In the genomic region with DNA sequence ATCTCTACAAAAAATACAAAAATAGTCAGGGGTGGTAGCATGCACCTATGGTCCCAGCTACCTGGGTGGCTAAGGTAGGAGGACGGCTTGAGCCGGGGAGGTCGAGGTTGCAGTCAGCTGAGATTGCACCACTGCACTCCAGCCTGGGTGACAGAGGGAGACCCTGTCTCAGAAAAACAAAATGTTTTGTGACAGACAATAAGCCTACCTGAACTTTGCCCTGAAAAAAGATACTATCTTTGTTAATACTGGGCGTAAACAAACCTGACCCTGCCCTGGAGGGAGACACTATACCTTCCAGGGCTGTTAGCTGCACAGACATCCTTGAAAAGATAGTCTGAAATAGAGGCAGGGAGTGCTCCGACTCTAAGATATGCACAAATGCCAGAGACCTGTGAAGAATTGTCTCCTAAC, we compare ENCODE assay signal across 1 cellular context.
A peak's percentile ranks its signal among the peaks of the same experiment; 100 is the strongest.
TF ChIP-seq lines count a peak whose summit lies in the region.

No MANE protein-coding gene starts in this region.

TF ChIP-seq in HepG2, 621 proteins besides CTCF, POLR2A, EP300 and RAD21 (continued from another document and continues in another):
- no peak for TF ChIP-seq UBTF (CRISPR knock-in tag; IDR thresholded peaks at IDR 0.05)
- TF ChIP-seq BCL6 (CRISPR knock-in tag; IDR thresholded peaks at IDR 0.05) = peak; percentile 96
- no peak for TF ChIP-seq ZNF589 (CRISPR knock-in tag; conservative IDR thresholded peaks at IDR 0.05)
- no peak for TF ChIP-seq PRDM4 (CRISPR knock-in tag; IDR thresholded peaks at IDR 0.05; ENCODE audit: borderline replicate concordance)
- no peak for TF ChIP-seq ONECUT2 (CRISPR knock-in tag; IDR thresholded peaks at IDR 0.05)
- TF ChIP-seq, protein P1, sequence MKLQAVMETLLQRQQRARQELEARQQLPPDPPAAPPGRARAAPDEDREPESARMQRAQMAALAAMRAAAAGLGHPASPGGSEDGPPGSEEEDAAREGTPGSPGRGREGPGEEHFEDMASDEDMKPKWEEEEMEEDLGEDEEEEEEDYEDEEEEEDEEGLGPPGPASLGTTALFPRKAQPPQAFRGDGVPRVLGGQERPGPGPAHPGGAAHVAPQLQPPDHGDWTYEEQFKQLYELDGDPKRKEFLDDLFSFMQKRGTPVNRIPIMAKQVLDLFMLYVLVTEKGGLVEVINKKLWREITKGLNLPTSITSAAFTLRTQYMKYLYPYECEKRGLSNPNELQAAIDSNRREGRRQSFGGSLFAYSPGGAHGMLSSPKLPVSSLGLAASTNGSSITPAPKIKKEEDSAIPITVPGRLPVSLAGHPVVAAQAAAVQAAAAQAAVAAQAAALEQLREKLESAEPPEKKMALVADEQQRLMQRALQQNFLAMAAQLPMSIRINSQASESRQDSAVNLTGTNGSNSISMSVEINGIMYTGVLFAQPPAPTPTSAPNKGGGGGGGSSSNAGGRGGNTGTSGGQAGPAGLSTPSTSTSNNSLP (IDR thresholded peaks at IDR 0.05; ENCODE audit: low read depth, low read length) = no peak
- TF ChIP-seq, protein P2, sequence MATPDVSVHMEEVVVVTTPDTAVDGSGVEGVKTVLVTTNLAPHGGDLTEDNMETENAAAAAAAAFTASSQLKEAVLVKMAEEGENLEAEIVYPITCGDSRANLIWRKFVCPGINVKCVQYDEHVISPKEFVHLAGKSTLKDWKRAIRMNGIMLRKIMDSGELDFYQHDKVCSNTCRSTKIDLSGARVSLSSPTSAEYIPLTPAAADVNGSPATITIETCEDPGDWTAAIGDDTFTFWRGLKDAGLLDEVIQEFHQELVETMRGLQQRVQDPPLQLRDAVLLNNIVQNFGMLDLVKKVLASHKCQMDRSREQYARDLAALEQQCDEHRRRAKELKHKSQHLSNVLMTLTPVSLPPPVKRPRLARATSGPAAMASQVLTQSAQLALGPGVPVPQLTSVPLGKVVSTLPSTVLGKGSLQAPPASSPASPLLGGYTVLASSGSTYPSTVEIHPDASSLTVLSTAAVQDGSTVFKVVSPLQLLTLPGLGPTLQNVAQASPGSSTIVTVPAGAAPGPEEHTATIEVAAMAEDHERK (CRISPR knock-in tag; IDR thresholded peaks at IDR 0.05; ENCODE audit: low read depth) = no peak
- TF ChIP-seq RXRA (CRISPR knock-in tag; IDR thresholded peaks at IDR 0.05) = peak; percentile 79; the same call in 1 of the 2 replicates
- no peak for TF ChIP-seq ZNF124 (CRISPR knock-in tag; IDR thresholded peaks at IDR 0.05)
- no peak for TF ChIP-seq ZSCAN22 (CRISPR knock-in tag; IDR thresholded peaks at IDR 0.05)
- no peak for TF ChIP-seq CBFB (CRISPR knock-in tag; IDR thresholded peaks at IDR 0.05)
- 0 out of 2 replicates have a peak, but pooled peaks have one; percentile 41 for TF ChIP-seq MAX (IDR thresholded peaks at IDR 0.05)
- TF ChIP-seq CEBPB (IDR thresholded peaks at IDR 0.05; ENCODE audit: borderline replicate concordance, low read depth, low read length) = peak; percentile 45; the same call in 1 of the 2 replicates
- no peak for TF ChIP-seq FOXP1 (IDR thresholded peaks at IDR 0.05)
- peak; percentile 87 for TF ChIP-seq FOXP1 (CRISPR knock-in tag; IDR thresholded peaks at IDR 0.05)
- TF ChIP-seq, protein P3, sequence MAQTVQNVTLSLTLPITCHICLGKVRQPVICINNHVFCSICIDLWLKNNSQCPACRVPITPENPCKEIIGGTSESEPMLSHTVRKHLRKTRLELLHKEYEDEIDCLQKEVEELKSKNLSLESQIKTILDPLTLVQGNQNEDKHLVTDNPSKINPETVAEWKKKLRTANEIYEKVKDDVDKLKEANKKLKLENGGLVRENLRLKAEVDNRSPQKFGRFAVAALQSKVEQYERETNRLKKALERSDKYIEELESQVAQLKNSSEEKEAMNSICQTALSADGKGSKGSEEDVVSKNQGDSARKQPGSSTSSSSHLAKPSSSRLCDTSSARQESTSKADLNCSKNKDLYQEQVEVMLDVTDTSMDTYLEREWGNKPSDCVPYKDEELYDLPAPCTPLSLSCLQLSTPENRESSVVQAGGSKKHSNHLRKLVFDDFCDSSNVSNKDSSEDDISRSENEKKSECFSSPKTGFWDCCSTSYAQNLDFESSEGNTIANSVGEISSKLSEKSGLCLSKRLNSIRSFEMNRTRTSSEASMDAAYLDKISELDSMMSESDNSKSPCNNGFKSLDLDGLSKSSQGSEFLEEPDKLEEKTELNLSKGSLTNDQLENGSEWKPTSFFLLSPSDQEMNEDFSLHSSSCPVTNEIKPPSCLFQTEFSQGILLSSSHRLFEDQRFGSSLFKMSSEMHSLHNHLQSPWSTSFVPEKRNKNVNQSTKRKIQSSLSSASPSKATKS (CRISPR knock-in tag; IDR thresholded peaks at IDR 0.05) = no peak
- TF ChIP-seq HHEX (CRISPR knock-in tag; IDR thresholded peaks at IDR 0.05) = peak; percentile 42; the same call in 1 of the 2 replicates
- no peak for TF ChIP-seq KLF15 (CRISPR knock-in tag; IDR thresholded peaks at IDR 0.05; ENCODE audit: borderline replicate concordance)
- TF ChIP-seq TRIM22 (IDR thresholded peaks at IDR 0.05) = no peak
- no peak for TF ChIP-seq SP2 (CRISPR knock-in tag; IDR thresholded peaks at IDR 0.05)
- no peak for TF ChIP-seq U2AF2 (IDR thresholded peaks at IDR 0.05; ENCODE audit: low read depth, low read length)
- TF ChIP-seq PTBP1 (IDR thresholded peaks at IDR 0.05; ENCODE audit: low read depth, low read length, poor library complexity, severe bottlenecking) = no peak
- no peak for TF ChIP-seq ZBTB21 (CRISPR knock-in tag; IDR thresholded peaks at IDR 0.05)
- no peak for TF ChIP-seq ZBTB42 (CRISPR knock-in tag; IDR thresholded peaks at IDR 0.05)
- TF ChIP-seq KLF12 (CRISPR knock-in tag; IDR thresholded peaks at IDR 0.05; ENCODE audit: borderline replicate concordance) = no peak
- TF ChIP-seq ATM (IDR thresholded peaks at IDR 0.05; ENCODE audit: borderline replicate concordance) = no peak
- TF ChIP-seq ZNF530 (CRISPR knock-in tag; IDR thresholded peaks at IDR 0.05; ENCODE audit: low read depth) = no peak
- TF ChIP-seq, protein P4, sequence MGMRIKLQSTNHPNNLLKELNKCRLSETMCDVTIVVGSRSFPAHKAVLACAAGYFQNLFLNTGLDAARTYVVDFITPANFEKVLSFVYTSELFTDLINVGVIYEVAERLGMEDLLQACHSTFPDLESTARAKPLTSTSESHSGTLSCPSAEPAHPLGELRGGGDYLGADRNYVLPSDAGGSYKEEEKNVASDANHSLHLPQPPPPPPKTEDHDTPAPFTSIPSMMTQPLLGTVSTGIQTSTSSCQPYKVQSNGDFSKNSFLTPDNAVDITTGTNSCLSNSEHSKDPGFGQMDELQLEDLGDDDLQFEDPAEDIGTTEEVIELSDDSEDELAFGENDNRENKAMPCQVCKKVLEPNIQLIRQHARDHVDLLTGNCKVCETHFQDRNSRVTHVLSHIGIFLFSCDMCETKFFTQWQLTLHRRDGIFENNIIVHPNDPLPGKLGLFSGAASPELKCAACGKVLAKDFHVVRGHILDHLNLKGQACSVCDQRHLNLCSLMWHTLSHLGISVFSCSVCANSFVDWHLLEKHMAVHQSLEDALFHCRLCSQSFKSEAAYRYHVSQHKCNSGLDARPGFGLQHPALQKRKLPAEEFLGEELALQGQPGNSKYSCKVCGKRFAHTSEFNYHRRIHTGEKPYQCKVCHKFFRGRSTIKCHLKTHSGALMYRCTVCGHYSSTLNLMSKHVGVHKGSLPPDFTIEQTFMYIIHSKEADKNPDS (CRISPR knock-in tag; IDR thresholded peaks at IDR 0.05) = peak; percentile 77; the same call in 1 of the 2 replicates
- no peak for TF ChIP-seq NCOA5 (CRISPR knock-in tag; IDR thresholded peaks at IDR 0.05)
- TF ChIP-seq ZNF101 (CRISPR knock-in tag; IDR thresholded peaks at IDR 0.05; ENCODE audit: borderline replicate concordance, low read depth) = no peak
- no peak for TF ChIP-seq ZNF670 (CRISPR knock-in tag; IDR thresholded peaks at IDR 0.05; ENCODE audit: borderline replicate concordance)
- TF ChIP-seq, protein P5, sequence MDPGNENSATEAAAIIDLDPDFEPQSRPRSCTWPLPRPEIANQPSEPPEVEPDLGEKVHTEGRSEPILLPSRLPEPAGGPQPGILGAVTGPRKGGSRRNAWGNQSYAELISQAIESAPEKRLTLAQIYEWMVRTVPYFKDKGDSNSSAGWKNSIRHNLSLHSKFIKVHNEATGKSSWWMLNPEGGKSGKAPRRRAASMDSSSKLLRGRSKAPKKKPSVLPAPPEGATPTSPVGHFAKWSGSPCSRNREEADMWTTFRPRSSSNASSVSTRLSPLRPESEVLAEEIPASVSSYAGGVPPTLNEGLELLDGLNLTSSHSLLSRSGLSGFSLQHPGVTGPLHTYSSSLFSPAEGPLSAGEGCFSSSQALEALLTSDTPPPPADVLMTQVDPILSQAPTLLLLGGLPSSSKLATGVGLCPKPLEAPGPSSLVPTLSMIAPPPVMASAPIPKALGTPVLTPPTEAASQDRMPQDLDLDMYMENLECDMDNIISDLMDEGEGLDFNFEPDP (CRISPR knock-in tag; conservative IDR thresholded peaks at IDR 0.05) = no peak
- no peak for TF ChIP-seq PRPF4 (IDR thresholded peaks at IDR 0.05; ENCODE audit: low read depth, low read length, poor library complexity, severe bottlenecking)
- TF ChIP-seq ZNF510 (CRISPR knock-in tag; IDR thresholded peaks at IDR 0.05; ENCODE audit: low read depth) = no peak
- no peak for TF ChIP-seq ZNF724P (CRISPR knock-in tag; IDR thresholded peaks at IDR 0.05; ENCODE audit: borderline replicate concordance)
- no peak for TF ChIP-seq NCOA1 (CRISPR knock-in tag; IDR thresholded peaks at IDR 0.05)
- TF ChIP-seq NR2F2 (IDR thresholded peaks at IDR 0.05; ENCODE audit: borderline replicate concordance, low read depth) = peak; percentile 82
- TF ChIP-seq E2F1 (CRISPR knock-in tag; IDR thresholded peaks at IDR 0.05) = no peak
